In the genomic region with DNA sequence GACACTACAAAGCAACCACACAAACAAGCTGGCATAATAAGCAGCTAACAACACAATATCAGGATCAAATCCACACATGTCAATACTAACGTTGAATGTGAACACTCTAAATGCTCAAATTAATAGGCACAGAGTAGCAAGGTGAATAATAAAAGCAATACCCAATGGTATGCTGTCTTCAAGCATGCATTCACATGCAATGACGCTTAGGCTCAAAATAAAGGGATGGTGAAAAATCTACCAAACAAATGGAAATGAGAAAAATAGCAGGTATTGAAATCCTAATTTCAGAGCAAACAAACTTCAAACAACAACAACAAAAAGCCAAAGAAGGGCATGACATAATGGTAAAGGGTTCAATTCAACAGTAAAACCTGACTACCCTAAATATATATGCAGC, we compare ENCODE assay signal across 16 cellular contexts.
DNase-seq lines count a peak whose midpoint lies in the region; ATAC-seq, FAIRE-seq and TF ChIP-seq lines count a peak whose summit lies in the region.
"Had no signal": no experiment of that assay in that cellular context is flagged by ENCODE, and none has a peak within 500 bp of the region (broad histone marks: within the 10 kb centered on the region; RNA-seq: fewer than 3 reads in every experiment).

No MANE protein-coding gene starts in this region.

- H3K27ac Mint-ChIP-seq in astrocyte (ENCODE audit: unreplicated experiment) = no peak overlapping the region
- H3K27ac Mint-ChIP-seq: CD4-positive, CD25-positive, alpha-beta regulatory T cell had no signal

- H3K27ac ChIP-seq in HUES6 (ENCODE audit: low read depth, low read length) (no peak overlapping the region), astrocyte (ENCODE audit: low read depth, low read length) (no peak overlapping the region), iPS-18a (ENCODE audit: low read length) (no peak overlapping the region), RWPE1 (no peak overlapping the region)
- H3K27ac ChIP-seq: BLaER1 treated with 17β-estradiol and CSF1 and Interleukin-3, amounts not matched to agents 10 nM and 100 nM had no signal

- H2AFZ ChIP-seq in astrocyte (ENCODE audit: low read depth, low read length) = no peak overlapping the region

- H3K27me3 Mint-ChIP-seq in astrocyte (ENCODE audit: low read depth, unreplicated experiment) = no peaks in the 10 kb centered on the region
- H3K27me3 Mint-ChIP-seq: CD4-positive, CD25-positive, alpha-beta regulatory T cell had no signal

- H3K9ac ChIP-seq in HUES6 (ENCODE audit: low read length) (peak overlapping the region; percentile 17), astrocyte (ENCODE audit: low read length) (no peak overlapping the region), iPS-18a (ENCODE audit: low read length) (no peak overlapping the region)
- H3K9ac ChIP-seq: BLaER1 treated with 17β-estradiol and CSF1 and Interleukin-3, amounts not matched to agents 10 nM and 100 nM had no signal

- no peak overlapping the region for H3K4me3 Mint-ChIP-seq in astrocyte (ENCODE audit: unreplicated experiment)
- H3K4me3 Mint-ChIP-seq: CD4-positive, CD25-positive, alpha-beta regulatory T cell had no signal

- no peaks in the 10 kb centered on the region for H4K20me1 ChIP-seq in astrocyte (ENCODE audit: insufficient read depth, low read length)
- H4K20me1 ChIP-seq: BLaER1 treated with 17β-estradiol and CSF1 and Interleukin-3, amounts not matched to agents 10 nM and 100 nM had no signal

- no peaks in the 10 kb centered on the region for H3K79me2 ChIP-seq in astrocyte (ENCODE audit: insufficient read depth, low read length)

- H3K36me3 Mint-ChIP-seq in astrocyte (ENCODE audit: low read depth, unreplicated experiment) = no peaks in the 10 kb centered on the region
- H3K36me3 Mint-ChIP-seq: CD4-positive, CD25-positive, alpha-beta regulatory T cell had no signal

- ATAC-seq in GM18502 (IDR thresholded peaks at IDR 0.05; ENCODE audit: poor library complexity, unreplicated experiment) = no peak
- ATAC-seq: K562 had no signal

- POLR2A ChIA-PET in GM10248 (lab: Yijun Ruan, JAX) = no interaction called here
- POLR2A ChIA-PET in RWPE1 (lab: Yijun Ruan, JAX; ENCODE audit: low non-redundant PET) = no interaction called here

- H3K4me1 ChIP-seq in HUES6 (ENCODE audit: control insufficient read depth, insufficient read depth, low read length) (peaks cover 11% of the 10 kb centered on the region; the same call in 1 of the 2 replicates), astrocyte (ENCODE audit: insufficient read depth, low read length) (no peaks in the 10 kb centered on the region), iPS-18a (ENCODE audit: control insufficient read depth, low read depth, low read length) (no peaks in the 10 kb centered on the region)
- H3K4me1 ChIP-seq: BLaER1 treated with 17β-estradiol and CSF1 and Interleukin-3, amounts not matched to agents 10 nM and 100 nM had no signal

- no peak overlapping the region for H3K4me2 ChIP-seq in astrocyte (ENCODE audit: low read length)
- H3K4me2 ChIP-seq: BLaER1 treated with 17β-estradiol and CSF1 and Interleukin-3, amounts not matched to agents 10 nM and 100 nM had no signal

- CTCF ChIA-PET in GM10248 (lab: Yijun Ruan, JAX) (no interaction called here), RWPE1 (lab: Yijun Ruan, JAX) (no interaction called here)

- peak; percentile 14 for FAIRE-seq in GM19239 (lab: Jason Lieb, UNC)
- peak; percentile 5 for FAIRE-seq in astrocyte (lab: Jason Lieb, UNC)
- FAIRE-seq: GM12891, H54, K562 had no signal

- H3K27me3 ChIP-seq in HUES6 (ENCODE audit: control insufficient read depth, insufficient read depth, low read length) (peaks cover 4% of the 10 kb centered on the region; the same call in 1 of the 2 replicates), astrocyte (ENCODE audit: insufficient read depth, low read length) (no peaks in the 10 kb centered on the region), iPS-18a (ENCODE audit: control insufficient read depth, insufficient read depth, low read length) (no peaks in the 10 kb centered on the region)

- peak overlapping the region; percentile 39; the same call in 1 of the 2 replicates for H3K4me3 ChIP-seq in HUES6 (ENCODE audit: low read depth, low read length)
- H3K4me3 ChIP-seq in astrocyte (ENCODE audit: insufficient read depth, low read depth, low read length) = no peak overlapping the region
- H3K4me3 ChIP-seq in iPS-18a (ENCODE audit: low read length) = peak overlapping the region; percentile 14
- H3K4me3 ChIP-seq: BLaER1 treated with 17β-estradiol and CSF1 and Interleukin-3, amounts not matched to agents 10 nM and 100 nM; K562 had no signal

- H3K9me3 ChIP-seq in HUES6 (ENCODE audit: control insufficient read depth, insufficient read depth, low read depth, low read length) (peaks cover 25% of the 10 kb centered on the region), astrocyte (ENCODE audit: insufficient read depth, low read depth, low read length) (no peaks in the 10 kb centered on the region), iPS-18a (ENCODE audit: control insufficient read depth, low read depth, low read length) (peaks cover 27% of the 10 kb centered on the region)

- peaks cover 12% of the 10 kb centered on the region for H3K9me3 Mint-ChIP-seq in astrocyte (ENCODE audit: unreplicated experiment)

- TF ChIP-seq CTCF in astrocyte (IDR thresholded peaks at IDR 0.05; ENCODE audit: insufficient read depth, low read depth, low read length) (no peak), GM10248 (IDR thresholded peaks at IDR 0.05; ENCODE audit: control extremely low read depth, extremely low read depth, low read depth, missing control alignments) (no peak), RWPE1 (conservative IDR thresholded peaks at IDR 0.05; ENCODE audit: low read depth) (no peak)

- H3K4me1 Mint-ChIP-seq in astrocyte (ENCODE audit: low read depth, unreplicated experiment) = peaks cover 4% of the 10 kb centered on the region
- H3K4me1 Mint-ChIP-seq: CD4-positive, CD25-positive, alpha-beta regulatory T cell had no signal

- DNase-seq in GM19239 (ENCODE audit: insufficient read length, low spot score) = no peak
- DNase-seq in astrocyte (ENCODE audit: low read depth) = no peak
- DNase-seq in NCI-H2227 (lab: John Stamatoyannopoulos, UW; ENCODE audit: unreplicated experiment) = no peak
- no peak for DNase-seq in GM10248 (ENCODE audit: extremely low spot score)
- no peak for DNase-seq in RWPE1 (ENCODE audit: low spot score)
- DNase-seq: 8988T; ACHN; CD4-positive, CD25-positive, alpha-beta regulatory T cell; DMS79 had no signal

- no peaks in the 10 kb centered on the region for H3K36me3 ChIP-seq in HUES6 (ENCODE audit: control insufficient read depth, insufficient read depth, low read length)
- H3K36me3 ChIP-seq in astrocyte (ENCODE audit: insufficient read depth, low read length) = no peaks in the 10 kb centered on the region
- H3K36me3 ChIP-seq in iPS-18a (ENCODE audit: control insufficient read depth, low read depth, low read length) = no peaks in the 10 kb centered on the region
- H3K36me3 ChIP-seq: BLaER1 treated with 17β-estradiol and CSF1 and Interleukin-3, amounts not matched to agents 10 nM and 100 nM had no signal
